ENCODE assay signal across 10 cellular contexts in genomic region chr17:77163521-77164280, GRCh38. TPM values are rescaled to one million over a fixed set of nuclear protein-coding genes. Genes with fewer than 3 reads are reported as not detected.
A peak's percentile ranks its signal among the peaks of the same experiment; 100 is the strongest.
DNase-seq lines count a peak whose midpoint lies in the region; ATAC-seq and TF ChIP-seq lines count a peak whose summit lies in the region.
"Had no signal": no experiment of that assay in that cellular context is flagged by ENCODE, and none has a peak within 500 bp of the region (broad histone marks: within the 10 kb centered on the region; RNA-seq: fewer than 3 reads in every experiment).

No MANE protein-coding gene starts in this region.

- H3K27ac Mint-ChIP-seq in brain, result peak overlapping the region in 4 of 5 experiments; percentile 46 to 89 (median 78)
- H3K27ac Mint-ChIP-seq in naive thymus-derived CD4-positive, alpha-beta T cell, result peak overlapping the region in 8 of 9 donors; percentile 20 to 82 (median 54)

- no peak for TF ChIP-seq CTCF in heart left ventricle (IDR thresholded peaks at IDR 0.05)
- TF ChIP-seq CTCF in brain (conservative IDR thresholded peaks at IDR 0.05), result no peak
- no peak for TF ChIP-seq CTCF in upper lobe of left lung (IDR thresholded peaks at IDR 0.05)
- TF ChIP-seq CTCF in uterus (IDR thresholded peaks at IDR 0.05), result no peak

- H3K4me1 ChIP-seq in heart left ventricle, result peaks cover 25 to 79% (median 66%) of the 10 kb centered on the region in 12 donors
- H3K4me1 ChIP-seq in naive thymus-derived CD4-positive, alpha-beta T cell (ENCODE audit: control insufficient read depth in 2 of 2, insufficient read depth in 2 of 2, low read length in 2 of 2), result peaks cover 0 to 19% of the 10 kb centered on the region in 2 donors
- peaks cover 46 to 72% (median 64%) of the 10 kb centered on the region in 4 donors for H3K4me1 ChIP-seq in upper lobe of left lung
- H3K4me1 ChIP-seq in uterus, result peaks cover 0 to 6% of the 10 kb centered on the region in 2 donors

- POLR2A ChIA-PET in naive thymus-derived CD4-positive, alpha-beta T cell (lab: Charles Lee), result no interaction called here

- H3K4me3 Mint-ChIP-seq in brain, result peak overlapping the region in 3 of 5 experiments; percentile 37 to 59 (median 55)
- peak overlapping the region in 1 of 10 donors; percentile 4 for H3K4me3 Mint-ChIP-seq in naive thymus-derived CD4-positive, alpha-beta T cell

- WGBS in heart left ventricle, 4 donors, result 58 to 65% (median 62%) methylated on average over 17 of the region's 17 CpGs
- WGBS in upper lobe of left lung, 2 donors, result 66 to 74% methylated on average over 9 to 17 of the region's 17 CpGs

- H3K9me3 ChIP-seq in heart left ventricle (peaks cover 0 to 21% (median 12%) of the 10 kb centered on the region in 12 donors), upper lobe of left lung (peaks cover 8 to 17% (median 15%) of the 10 kb centered on the region in 4 donors), uterus (peaks cover 0 to 5% of the 10 kb centered on the region in 2 donors)
- peaks cover 0 to 19% (median 15%) of the 10 kb centered on the region in 3 experiments for H3K9me3 ChIP-seq in naive thymus-derived CD4-positive, alpha-beta T cell (ENCODE audit: control insufficient read depth in 2 of 3, low read length in 3 of 3)

- H3K36me3 Mint-ChIP-seq in brain, result peaks cover 38% of the 10 kb centered on the region
- H3K36me3 Mint-ChIP-seq in naive thymus-derived CD4-positive, alpha-beta T cell, result peaks cover 8 to 57% (median 30%) of the 10 kb centered on the region in 5 donors

- TF ChIP-seq POLR2A in heart left ventricle (IDR thresholded peaks at IDR 0.05) (no peak), upper lobe of left lung (IDR thresholded peaks at IDR 0.05) (no peak), uterus (IDR thresholded peaks at IDR 0.05) (no peak)

- CTCF ChIA-PET in naive thymus-derived CD4-positive, alpha-beta T cell (lab: Charles Lee), result no interaction called here

- H3K27ac ChIP-seq in heart left ventricle (peak overlapping the region; percentile 45 to 88 (median 71)), upper lobe of left lung (peak overlapping the region; percentile 56 to 82 (median 68)), uterus (peak overlapping the region in 1 of 2 donors; percentile 48)
- no peak overlapping the region for H3K27ac ChIP-seq in naive thymus-derived CD4-positive, alpha-beta T cell (ENCODE audit: low read depth, low read length)

- H3K4me1 Mint-ChIP-seq in brain, result peaks cover 69% of the 10 kb centered on the region
- peaks cover 31 to 67% (median 52%) of the 10 kb centered on the region in 7 donors for H3K4me1 Mint-ChIP-seq in naive thymus-derived CD4-positive, alpha-beta T cell

- H3K27me3 Mint-ChIP-seq in brain, result peaks cover 7% of the 10 kb centered on the region
- no peaks in the 10 kb centered on the region for H3K27me3 Mint-ChIP-seq in naive thymus-derived CD4-positive, alpha-beta T cell

- intact Hi-C loops in heart left ventricle (cut with DNase I) (loop anchor here in 1 of 10 donors (5.0 kb wide), 1 partner anchor 44 kb away; no protein-coding TSS in a partner anchor), Right ventricle myocardium inferior (cut with DNase I) (loop anchor here (2.0 kb wide), 1 partner anchor 65 kb away; no protein-coding TSS in a partner anchor), uterus (cut with DNase I; ENCODE audit: low total_unique reads) (no loop called here)
- intact Hi-C loops in naive thymus-derived CD4-positive, alpha-beta T cell (cut with micrococcal nuclease), result no loop called here

- ATAC-seq in heart left ventricle (peak in 1 of 4 donors; percentile 6), Right ventricle myocardium inferior (no peak), upper lobe of left lung (ENCODE audit: low FRiP score in 2 of 2) (peak in 1 of 2 donors; percentile 67), GM18868 (IDR thresholded peaks at IDR 0.05; ENCODE audit: unreplicated experiment) (no peak)
- no peak for ATAC-seq in naive thymus-derived CD4-positive, alpha-beta T cell

- TF ChIP-seq EP300 in upper lobe of left lung (IDR thresholded peaks at IDR 0.05), result no peak

- H3K36me3 ChIP-seq in heart left ventricle (peaks cover 0 to 21% (median 0%) of the 10 kb centered on the region in 9 donors), upper lobe of left lung (peaks cover 0 to 21% (median 3%) of the 10 kb centered on the region in 4 donors), uterus (no peaks in the 10 kb centered on the region)
- peaks cover 0 to 14% (median 0%) of the 10 kb centered on the region in 3 experiments for H3K36me3 ChIP-seq in naive thymus-derived CD4-positive, alpha-beta T cell (ENCODE audit: control insufficient read depth in 2 of 3, insufficient read depth in 3 of 3, low read length in 3 of 3)

- peaks cover 14 to 26% (median 17%) of the 10 kb centered on the region in 5 experiments for H3K9me3 Mint-ChIP-seq in brain
- H3K9me3 Mint-ChIP-seq in naive thymus-derived CD4-positive, alpha-beta T cell, result peaks cover 0 to 34% (median 13%) of the 10 kb centered on the region in 11 donors

- H3K4me3 ChIP-seq in heart left ventricle (peak overlapping the region in 2 of 12 donors; percentile 10 to 34), upper lobe of left lung (no peak overlapping the region), uterus (no peak overlapping the region)
- H3K4me3 ChIP-seq in naive thymus-derived CD4-positive, alpha-beta T cell (ENCODE audit: low read length), result no peak overlapping the region

- DNase-seq in heart left ventricle (no peak), Right ventricle myocardium inferior (ENCODE audit: missing footprints) (no peak), upper lobe of left lung (peak in 1 of 2 donors; percentile 37), NCI-H748 (lab: John Stamatoyannopoulos, UW; ENCODE audit: unreplicated experiment) (no peak), uterus (no peak)
- no peak for DNase-seq in naive thymus-derived CD4-positive, alpha-beta T cell
- DNase-seq: NCI-H1048; NK-92 treated with Interleukin-12 subunit alpha and Interleukin-12 subunit beta, amount 100 ng/mL, for 24 hours had no signal

- no peaks in the 10 kb centered on the region for H3K27me3 ChIP-seq in heart left ventricle
- no peaks in the 10 kb centered on the region for H3K27me3 ChIP-seq in naive thymus-derived CD4-positive, alpha-beta T cell (ENCODE audit: control insufficient read depth in 2 of 2, insufficient read depth in 2 of 2, low read length in 2 of 2)
- no peaks in the 10 kb centered on the region for H3K27me3 ChIP-seq in upper lobe of left lung
- no peaks in the 10 kb centered on the region for H3K27me3 ChIP-seq in uterus

RNA-seq across cellular contexts. Expression of gene SEC14L1, which starts 22.9 kb away (rescaled TPM):
- total RNA-seq in heart left ventricle, result 100 to 1,000 TPM in 1 of 9 donors, 10 to 100 TPM in 8; 43.6 to 116 (median 53.7) TPM
- 10 to 100 TPM; 26.6 to 69.5 TPM for polyA plus RNA-seq in heart left ventricle
- 65.5 TPM for total RNA-seq in Right ventricle myocardium inferior
- 129 TPM for polyA plus RNA-seq in brain (ENCODE audit: insufficient read depth, low read depth, low replicate concordance)
- total RNA-seq in naive thymus-derived CD4-positive, alpha-beta T cell, result 100 to 1,000 TPM in 1 of 5 experiments, 10 to 100 TPM in 4; 25.0 to 103 (median 77.3) TPM
- 1 to 10 TPM; 7.0 to 10.0 TPM for polyA plus RNA-seq in naive thymus-derived CD4-positive, alpha-beta T cell
- 100 to 1,000 TPM; 100 to 291 (median 145) TPM for total RNA-seq in upper lobe of left lung
- total RNA-seq in uterus, result 100 to 1,000 TPM in 1 of 4 donors, 10 to 100 TPM in 3; 38.2 to 128 (median 42.6) TPM
